ENCODE assay signal across 8 cellular contexts in genomic region chr11:14905104-14906033, GRCh38. TPM values are rescaled to one million over a fixed set of nuclear protein-coding genes. Genes with fewer than 3 reads are reported as not detected.
DNase-seq lines count a peak whose midpoint lies in the region; ATAC-seq and TF ChIP-seq lines count a peak whose summit lies in the region.

No MANE protein-coding gene starts in this region.

- peaks cover 0 to 4% (median 0%) of the 10 kb centered on the region in 5 experiments for H3K9me3 Mint-ChIP-seq in brain

- H3K4me3 Mint-ChIP-seq in T-helper 17 cell (peak overlapping the region; percentile 94), brain (peak overlapping the region; percentile 60 to 86 (median 74))

- TF ChIP-seq CTCF in brain (conservative IDR thresholded peaks at IDR 0.05) = peak in 1 of 2 experiments; percentile 58

- H3K4me1 Mint-ChIP-seq in T-helper 17 cell (peaks cover 32% of the 10 kb centered on the region), brain (peaks cover 9% of the 10 kb centered on the region)

- no peaks in the 10 kb centered on the region for H3K9me3 ChIP-seq in T-helper 17 cell (ENCODE audit: control insufficient read depth, low read length, poor library complexity, severe bottlenecking)

- H3K36me3 Mint-ChIP-seq in T-helper 17 cell (ENCODE audit: low read depth) (no peaks in the 10 kb centered on the region), brain (no peaks in the 10 kb centered on the region)

- intact Hi-C loops in left colon (cut with DNase I, micrococcal nuclease) = loop anchor here (5.0 to 10.0 kb wide), 5 partner anchors 113 to 299 kb away; partner anchors contain the start of genes CALCB (in 2 of the 2) and PDE3B (in 1 of the 2)

- peak; percentile 58 to 79 (median 61) for DNase-seq in T-helper 17 cell
- peak; percentile 60 to 62 for DNase-seq in left colon
- DNase-seq in stimulated activated CD4-positive, alpha-beta T cell treated with anti-CD3 and anti-CD28 coated beads, TNF-alpha, amount 100 ng/mL, for 24 hours (ENCODE audit: low read depth in 3 of 3) = peak; percentile 41 to 65 (median 51)
- no peak for DNase-seq in NCI-H187 treated with DMSO at 0.1 percent for 48 hours (lab: John Stamatoyannopoulos, UW)
- DNase-seq in NCI-H526 (lab: John Stamatoyannopoulos, UW) = no peak

- ATAC-seq in GM18867 (IDR thresholded peaks at IDR 0.05; ENCODE audit: unreplicated experiment) = peak; percentile 76
- ATAC-seq in HG03064 (IDR thresholded peaks at IDR 0.05; ENCODE audit: low read depth, unreplicated experiment) = peak; percentile 61
- ATAC-seq in T-helper 17 cell = peak; percentile 78
- peak; percentile 28 for ATAC-seq in left colon

- H3K27me3 Mint-ChIP-seq in T-helper 17 cell (no peaks in the 10 kb centered on the region), brain (peaks cover 15% of the 10 kb centered on the region)

- H3K27ac Mint-ChIP-seq in T-helper 17 cell = peak overlapping the region; percentile 92
- H3K27ac Mint-ChIP-seq in brain = peak overlapping the region in 1 of 5 experiments; percentile 42

RNA-seq across cellular contexts. Expression of gene CYP2R1, which starts 13.3 kb away (rescaled TPM):
- total RNA-seq in T-helper 17 cell = 10 to 100 TPM; 12.2 to 14.6 TPM
- 1.5 TPM for polyA plus RNA-seq in brain (ENCODE audit: insufficient read depth, low read depth, low replicate concordance)
- 10 to 100 TPM; 19.1 to 21.8 TPM for total RNA-seq in left colon

Comparison
In these comparisons a context has a peak if more than half of its experiments do, and no peak if none do; other contexts are left out.
1. ATAC-seq: peak in every context shown above with its lines; median percentile 78 in T-helper 17 cell; 76 in GM18867; 61 in HG03064; 28 in left colon.
2. DNase-seq: peak in T-helper 17 cell (3 of 3), left colon (2 of 2) and stimulated activated CD4-positive, alpha-beta T cell treated with anti-CD3 and anti-CD28 coated beads, TNF-alpha, amount 100 ng/mL, for 24 hours (3 of 3); none in NCI-H187 treated with DMSO at 0.1 percent for 48 hours (single experiment) and NCI-H526 (0 of 2).